Comparison of ENCODE assay signal across 1 cellular context in the genomic region with DNA sequence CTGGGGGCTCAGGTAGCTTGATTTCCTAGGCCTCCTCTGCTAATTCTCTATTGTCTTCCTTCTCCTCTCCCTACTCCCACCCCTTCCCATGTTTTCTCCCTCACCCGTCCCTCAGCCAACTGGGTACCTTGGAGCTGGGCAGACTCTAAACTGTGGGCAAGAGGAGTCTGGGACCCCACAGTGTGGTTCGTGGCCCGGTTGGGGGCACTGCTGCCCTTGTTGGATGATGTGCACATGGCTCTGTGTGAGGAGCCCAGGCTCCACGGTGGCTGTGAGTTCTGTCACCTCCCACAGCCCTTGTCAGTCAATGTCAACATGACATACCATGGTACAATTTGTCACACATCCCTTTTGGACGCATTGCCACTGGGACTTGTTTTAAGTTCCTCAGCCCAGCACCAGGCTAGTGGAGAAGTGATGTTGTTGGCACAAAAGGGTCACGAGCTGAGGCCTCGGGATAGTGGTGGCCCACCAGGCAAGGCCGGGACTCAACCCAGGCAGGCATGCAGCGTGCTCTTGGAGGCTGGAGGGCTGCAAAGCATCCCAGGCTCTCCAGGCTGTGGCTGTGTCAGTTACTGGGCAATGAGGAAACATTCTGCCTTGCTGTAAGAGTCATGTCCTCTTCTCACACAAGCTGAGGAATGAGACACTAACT.
TF ChIP-seq lines count a peak whose summit lies in the region.

No MANE protein-coding gene starts in this region.

TF ChIP-seq in H1, 55 proteins besides CTCF, POLR2A, EP300 and RAD21:
- no peak for TF ChIP-seq TAF1 (IDR thresholded peaks at IDR 0.05; ENCODE audit: low read depth, low read length)
- no peak for TF ChIP-seq SUZ12 (IDR thresholded peaks at IDR 0.05; ENCODE audit: low read length)
- no peak for TF ChIP-seq YY1 (IDR thresholded peaks at IDR 0.05; ENCODE audit: low read depth, low read length)
- no peak for TF ChIP-seq MAFK (IDR thresholded peaks at IDR 0.05; ENCODE audit: low read depth, low read length)
- TF ChIP-seq KDM5A (IDR thresholded peaks at IDR 0.05; ENCODE audit: low read length), result no peak
- no peak for TF ChIP-seq EZH2 (IDR thresholded peaks at IDR 0.05; ENCODE audit: low read depth, low read length, severe bottlenecking)
- TF ChIP-seq NRF1 (IDR thresholded peaks at IDR 0.05; ENCODE audit: low read depth, low read length), result no peak
- TF ChIP-seq HDAC6 (IDR thresholded peaks at IDR 0.05; ENCODE audit: low read depth, low read length), result no peak
- no peak for TF ChIP-seq HDAC2 (IDR thresholded peaks at IDR 0.05; ENCODE audit: borderline replicate concordance in 1 of 2, low read depth in 2 of 2, low read length in 2 of 2)
- TF ChIP-seq, protein P1, sequence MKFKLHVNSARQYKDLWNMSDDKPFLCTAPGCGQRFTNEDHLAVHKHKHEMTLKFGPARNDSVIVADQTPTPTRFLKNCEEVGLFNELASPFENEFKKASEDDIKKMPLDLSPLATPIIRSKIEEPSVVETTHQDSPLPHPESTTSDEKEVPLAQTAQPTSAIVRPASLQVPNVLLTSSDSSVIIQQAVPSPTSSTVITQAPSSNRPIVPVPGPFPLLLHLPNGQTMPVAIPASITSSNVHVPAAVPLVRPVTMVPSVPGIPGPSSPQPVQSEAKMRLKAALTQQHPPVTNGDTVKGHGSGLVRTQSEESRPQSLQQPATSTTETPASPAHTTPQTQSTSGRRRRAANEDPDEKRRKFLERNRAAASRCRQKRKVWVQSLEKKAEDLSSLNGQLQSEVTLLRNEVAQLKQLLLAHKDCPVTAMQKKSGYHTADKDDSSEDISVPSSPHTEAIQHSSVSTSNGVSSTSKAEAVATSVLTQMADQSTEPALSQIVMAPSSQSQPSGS (IDR thresholded peaks at IDR 0.05; ENCODE audit: low read length), result no peak
- TF ChIP-seq CHD2 (IDR thresholded peaks at IDR 0.05; ENCODE audit: low read length), result no peak
- no peak for TF ChIP-seq TBP (IDR thresholded peaks at IDR 0.05; ENCODE audit: low read depth, low read length)
- no peak for TF ChIP-seq ZNF274 (IDR thresholded peaks at IDR 0.05; ENCODE audit: borderline replicate concordance, extremely low read depth, low read length)
- no peak for TF ChIP-seq TEAD4 (IDR thresholded peaks at IDR 0.05; ENCODE audit: low read depth, low read length)
- TF ChIP-seq CREB1 (IDR thresholded peaks at IDR 0.05), result no peak
